Comparison of ENCODE assay signal across 7 cellular contexts in the genomic region with DNA sequence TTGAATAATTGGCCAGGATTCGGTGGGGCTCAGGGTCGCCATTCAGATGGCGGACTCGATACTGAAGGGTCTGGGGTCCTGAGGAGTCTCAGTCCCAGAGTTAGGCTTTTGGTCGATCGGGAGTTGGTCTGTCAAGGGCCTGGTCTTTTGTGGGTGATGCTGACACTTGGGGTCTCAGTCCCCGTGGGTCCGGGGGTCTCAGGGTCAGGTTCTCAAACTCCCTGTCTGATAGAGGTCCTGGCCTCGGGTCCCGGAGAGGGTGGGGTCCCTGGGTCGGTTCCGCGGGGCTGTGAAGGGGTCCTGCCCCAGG. TPM values are rescaled to one million over a fixed set of nuclear protein-coding genes. Genes with fewer than 3 reads are reported as not detected.
DNase-seq lines count a peak whose midpoint lies in the region; TF ChIP-seq lines count a peak whose summit lies in the region.

No MANE protein-coding gene starts in this region.

- H3K27me3 ChIP-seq in subcutaneous abdominal adipose tissue (ENCODE audit: control insufficient read depth in 5 of 5, insufficient read depth in 4 of 5, low read length in 5 of 5) = no peaks in the 10 kb centered on the region

- peak overlapping the region; percentile 95 for H3K4me3 Mint-ChIP-seq in activated T-helper 2 cell treated with anti-CD3 and anti-CD28 coated beads, Interferon-gamma antibody, Interleukin-2, Interleukin-4, amounts not matched to agents 10 μg/mL and 5 μg/mL and 100 μg/mL, durations not matched to agents 14 hours and 24 hours and 36 hours (ENCODE audit: low read depth)
- peak overlapping the region; percentile 91 to 97 (median 93) for H3K4me3 Mint-ChIP-seq in immature natural killer cell

- H3K9me3 ChIP-seq in subcutaneous abdominal adipose tissue (ENCODE audit: control insufficient read depth in 5 of 5, low read length in 5 of 5) = no peaks in the 10 kb centered on the region

- intact Hi-C loops in activated T-helper 2 cell treated with anti-CD3 and anti-CD28 coated beads, Interferon-gamma antibody, Interleukin-2, Interleukin-4, amounts not matched to agents 10 μg/mL and 5 μg/mL and 100 μg/mL, durations not matched to agents 14 hours and 24 hours and 36 hours (cut with micrococcal nuclease) = loop anchor here (2.0 kb wide), 2 partner anchors 20 to 32 kb away; partner anchors contain the start of gene IP6K2

- no peaks in the 10 kb centered on the region for H3K9me3 Mint-ChIP-seq in activated T-helper 2 cell treated with anti-CD3 and anti-CD28 coated beads, Interferon-gamma antibody, Interleukin-2, Interleukin-4, amounts not matched to agents 10 μg/mL and 5 μg/mL and 100 μg/mL, durations not matched to agents 14 hours and 24 hours and 36 hours
- H3K9me3 Mint-ChIP-seq in immature natural killer cell = no peaks in the 10 kb centered on the region

- peak overlapping the region in 4 of 5 donors; percentile 84 to 92 (median 88) for H3K9ac ChIP-seq in subcutaneous abdominal adipose tissue (ENCODE audit: low read length in 5 of 5)

- H3K27ac ChIP-seq in subcutaneous abdominal adipose tissue (ENCODE audit: low read depth, low read length) = peak overlapping the region; percentile 37

- H3K36me3 Mint-ChIP-seq in activated T-helper 2 cell treated with anti-CD3 and anti-CD28 coated beads, Interferon-gamma antibody, Interleukin-2, Interleukin-4, amounts not matched to agents 10 μg/mL and 5 μg/mL and 100 μg/mL, durations not matched to agents 14 hours and 24 hours and 36 hours (ENCODE audit: low read depth) = peaks cover 45% of the 10 kb centered on the region
- peaks cover 8 to 16% (median 13%) of the 10 kb centered on the region in 3 donors for H3K36me3 Mint-ChIP-seq in immature natural killer cell

- H3K27me3 Mint-ChIP-seq in activated T-helper 2 cell treated with anti-CD3 and anti-CD28 coated beads, Interferon-gamma antibody, Interleukin-2, Interleukin-4, amounts not matched to agents 10 μg/mL and 5 μg/mL and 100 μg/mL, durations not matched to agents 14 hours and 24 hours and 36 hours (ENCODE audit: low read depth) = no peaks in the 10 kb centered on the region
- peaks cover 0 to 4% (median 0%) of the 10 kb centered on the region in 3 donors for H3K27me3 Mint-ChIP-seq in immature natural killer cell (ENCODE audit: low read depth in 3 of 3)

- peaks cover 5 to 37% (median 34%) of the 10 kb centered on the region in 5 donors for H3K4me1 ChIP-seq in subcutaneous abdominal adipose tissue (ENCODE audit: control insufficient read depth in 5 of 5, insufficient read depth in 5 of 5, low read length in 5 of 5)

- peak overlapping the region; percentile 71 for H3K27ac Mint-ChIP-seq in activated T-helper 2 cell treated with anti-CD3 and anti-CD28 coated beads, Interferon-gamma antibody, Interleukin-2, Interleukin-4, amounts not matched to agents 10 μg/mL and 5 μg/mL and 100 μg/mL, durations not matched to agents 14 hours and 24 hours and 36 hours
- H3K27ac Mint-ChIP-seq in immature natural killer cell = peak overlapping the region in 5 of 6 donors; percentile 11 to 81 (median 48)

- peak; percentile 2 for TF ChIP-seq CTCF in HFF-Myc (IDR thresholded peaks at IDR 0.05; ENCODE audit: low read depth, low read length, missing control alignments)

- no peak for DNase-seq in HFF-Myc (ENCODE audit: extremely low read depth, low read depth)
- no peak for DNase-seq in activated T-helper 2 cell treated with anti-CD3 and anti-CD28 coated beads, Interferon-gamma antibody, Interleukin-2, Interleukin-4, amounts not matched to agents 10 μg/mL and 5 μg/mL and 100 μg/mL, durations not matched to agents 14 hours and 24 hours and 36 hours (ENCODE audit: low spot score)
- no peak for DNase-seq in immature natural killer cell
- DNase-seq in activated gamma-delta T cell treated with Interleukin-2 at 50 U/mL for 16 hours = no peak
- DNase-seq in activated CD8-positive, alpha-beta memory T cell treated with anti-CD3 and anti-CD28 coated beads, Interleukin-2, amount 50 U/mL, for 4 hours = no peak
- no peak for DNase-seq in effector CD4-positive, alpha-beta T cell

- H3K36me3 ChIP-seq in subcutaneous abdominal adipose tissue (ENCODE audit: control insufficient read depth in 5 of 5, insufficient read depth in 5 of 5, low read length in 5 of 5) = peaks cover 3 to 59% (median 55%) of the 10 kb centered on the region in 5 donors

- peaks cover 17% of the 10 kb centered on the region for H3K4me1 Mint-ChIP-seq in activated T-helper 2 cell treated with anti-CD3 and anti-CD28 coated beads, Interferon-gamma antibody, Interleukin-2, Interleukin-4, amounts not matched to agents 10 μg/mL and 5 μg/mL and 100 μg/mL, durations not matched to agents 14 hours and 24 hours and 36 hours (ENCODE audit: low read depth)
- H3K4me1 Mint-ChIP-seq in immature natural killer cell = peaks cover 19 to 28% of the 10 kb centered on the region in 2 donors

- H3K4me3 ChIP-seq in HFF-Myc (replicated peaks; ENCODE audit: low read depth, low read length) (peak overlapping the region; percentile 83), subcutaneous abdominal adipose tissue (ENCODE audit: low read depth in 1 of 5, low read length in 5 of 5) (peak overlapping the region; percentile 79 to 98 (median 88))

RNA-seq across cellular contexts. Expression of gene NCKIPSD, which starts 0.5 kb away (rescaled TPM):
- total RNA-seq in activated T-helper 2 cell treated with anti-CD3 and anti-CD28 coated beads, Interferon-gamma antibody, Interleukin-2, Interleukin-4, amounts not matched to agents 10 μg/mL and 5 μg/mL and 100 μg/mL, durations not matched to agents 14 hours and 24 hours and 36 hours = 49.8 and 51.4 TPM in 2 replicates
- 1 to 10 TPM; 4.8 to 8.7 (median 5.6) TPM for polyA plus RNA-seq in immature natural killer cell

RNA-seq across cellular contexts. Expression of gene CELSR3, which starts 22.6 kb away (rescaled TPM):
- 16.0 and 16.5 TPM in 2 replicates for total RNA-seq in activated T-helper 2 cell treated with anti-CD3 and anti-CD28 coated beads, Interferon-gamma antibody, Interleukin-2, Interleukin-4, amounts not matched to agents 10 μg/mL and 5 μg/mL and 100 μg/mL, durations not matched to agents 14 hours and 24 hours and 36 hours
- under 1 TPM in 2 of 3 donors, not detected in 1; 0.46 to 0.48 TPM for polyA plus RNA-seq in immature natural killer cell

RNA-seq across cellular contexts. Expression of gene IP6K2, which starts 31.8 kb away (rescaled TPM):
- total RNA-seq in activated T-helper 2 cell treated with anti-CD3 and anti-CD28 coated beads, Interferon-gamma antibody, Interleukin-2, Interleukin-4, amounts not matched to agents 10 μg/mL and 5 μg/mL and 100 μg/mL, durations not matched to agents 14 hours and 24 hours and 36 hours = 65.4 and 68.2 TPM in 2 replicates
- polyA plus RNA-seq in immature natural killer cell = 10 to 100 TPM; 55.5 to 82.3 (median 63.7) TPM

RNA-seq across cellular contexts. Expression of gene SLC26A6, which starts 50.0 kb away (rescaled TPM):
- 85.1 and 89.6 TPM in 2 replicates for total RNA-seq in activated T-helper 2 cell treated with anti-CD3 and anti-CD28 coated beads, Interferon-gamma antibody, Interleukin-2, Interleukin-4, amounts not matched to agents 10 μg/mL and 5 μg/mL and 100 μg/mL, durations not matched to agents 14 hours and 24 hours and 36 hours
- polyA plus RNA-seq in immature natural killer cell = 1 to 10 TPM; 2.2 to 7.8 (median 5.1) TPM
